20 cellular contexts compared by ENCODE assay signal in genomic region chr7:79653136-79653631, GRCh38.
"Had no signal": no experiment of that assay in that cellular context is flagged by ENCODE, and none has a peak within 500 bp of the region (broad histone marks: within the 10 kb centered on the region; RNA-seq: fewer than 3 reads in every experiment).

No MANE protein-coding gene starts in this region.

- H3K9me3 ChIP-seq: sigmoid colon, thoracic aorta, upper lobe of left lung had no signal

- H3K4me3 ChIP-seq: sigmoid colon, smooth muscle cell, thoracic aorta, upper lobe of left lung had no signal

- ATAC-seq: activated T-cell treated with anti-CD3 and anti-CD28 coated beads, Interleukin-2, amount 50 U/mL, for 4 hours; left cardiac atrium; natural killer cell treated with Interleukin-12 subunit alpha and Interleukin-12 subunit beta and Interleukin-15 and Interleukin-18, amount 100 ng/mL, for 72 hours had no signal

- H3K4me2 ChIP-seq: smooth muscle cell had no signal

- H3K36me3 Mint-ChIP-seq: activated naive CD8-positive, alpha-beta T cell treated with anti-CD3 and anti-CD28 coated beads, Interleukin-2, amount 10 ng/mL, durations not matched to agents 7 days and 5 days; memory B cell; natural killer cell treated with Interleukin-12 subunit alpha and Interleukin-12 subunit beta and Interleukin-15 and Interleukin-18, amount 100 ng/mL, for 72 hours had no signal

- H3K27me3 ChIP-seq: sigmoid colon, upper lobe of left lung had no signal

- H3K27ac Mint-ChIP-seq: activated naive CD4-positive, alpha-beta T cell treated with anti-CD3 and anti-CD28 coated beads for 36 hours; activated naive CD8-positive, alpha-beta T cell treated with anti-CD3 and anti-CD28 coated beads, Interleukin-2, amount 10 ng/mL, durations not matched to agents 7 days and 5 days; activated T-helper 2 cell treated with anti-CD3 and anti-CD28 coated beads, Interferon-gamma antibody, Interleukin-2, Interleukin-4, amounts not matched to agents 10 μg/mL and 5 μg/mL and 100 μg/mL, durations not matched to agents 14 hours and 24 hours and 36 hours; memory B cell; natural killer cell treated with Interleukin-12 subunit alpha and Interleukin-12 subunit beta and Interleukin-15 and Interleukin-18, amount 100 ng/mL, for 72 hours; progenitor cell of endocrine pancreas had no signal

- H3K27me3 Mint-ChIP-seq: activated naive CD8-positive, alpha-beta T cell treated with anti-CD3 and anti-CD28 coated beads, Interleukin-2, amount 10 ng/mL, durations not matched to agents 7 days and 5 days; memory B cell; natural killer cell treated with Interleukin-12 subunit alpha and Interleukin-12 subunit beta and Interleukin-15 and Interleukin-18, amount 100 ng/mL, for 72 hours; progenitor cell of endocrine pancreas had no signal

- DNase-seq: activated CD4-positive, alpha-beta T cell treated with anti-CD3 and anti-CD28 coated beads for 1 hour; activated CD4-positive, alpha-beta T cell treated with anti-CD3 and anti-CD28 coated beads, Interleukin-2, amount 50 U/mL, for 4 hours; activated CD8-positive, alpha-beta memory T cell treated with anti-CD3 and anti-CD28 coated beads, Interleukin-2, amount 50 U/mL, for 48 hours; activated naive CD4-positive, alpha-beta T cell treated with anti-CD3 and anti-CD28 coated beads for 36 hours; activated naive CD8-positive, alpha-beta T cell treated with anti-CD3 and anti-CD28 coated beads, Interleukin-2, amount 10 ng/mL, durations not matched to agents 7 days and 5 days; activated T-cell treated with anti-CD3 and anti-CD28 coated beads, Interleukin-2, amount 50 U/mL, for 4 hours; hippocampal formation; left cardiac atrium; retina; sigmoid colon; stimulated activated CD4-positive, alpha-beta T cell treated with anti-CD3 and anti-CD28 coated beads, Interleukin-4, amount 100 ng/mL, for 1 hour; stimulated activated naive CD4-positive, alpha-beta T cell treated with Interleukin-2 at 50 U/mL for 16 hours; T-helper 1 cell; upper lobe of left lung had no signal

- H3K27ac ChIP-seq: sigmoid colon, thoracic aorta, upper lobe of left lung had no signal

- H3K4me1 ChIP-seq: sigmoid colon, upper lobe of left lung had no signal

- H3K36me3 ChIP-seq: sigmoid colon, thoracic aorta, upper lobe of left lung had no signal

- H3K4me1 Mint-ChIP-seq: activated naive CD8-positive, alpha-beta T cell treated with anti-CD3 and anti-CD28 coated beads, Interleukin-2, amount 10 ng/mL, durations not matched to agents 7 days and 5 days; memory B cell had no signal

- H3K9me3 Mint-ChIP-seq: activated naive CD4-positive, alpha-beta T cell treated with anti-CD3 and anti-CD28 coated beads for 36 hours; activated naive CD8-positive, alpha-beta T cell treated with anti-CD3 and anti-CD28 coated beads, Interleukin-2, amount 10 ng/mL, durations not matched to agents 7 days and 5 days; activated T-helper 2 cell treated with anti-CD3 and anti-CD28 coated beads, Interferon-gamma antibody, Interleukin-2, Interleukin-4, amounts not matched to agents 10 μg/mL and 5 μg/mL and 100 μg/mL, durations not matched to agents 14 hours and 24 hours and 36 hours; memory B cell had no signal

- H3K4me3 Mint-ChIP-seq: activated naive CD4-positive, alpha-beta T cell treated with anti-CD3 and anti-CD28 coated beads for 36 hours; activated naive CD8-positive, alpha-beta T cell treated with anti-CD3 and anti-CD28 coated beads, Interleukin-2, amount 10 ng/mL, durations not matched to agents 7 days and 5 days; activated T-cell treated with anti-CD3 and anti-CD28 coated beads, Interleukin-2, amount 50 U/mL, for 4 hours; memory B cell; natural killer cell treated with Interleukin-12 subunit alpha and Interleukin-12 subunit beta and Interleukin-15 and Interleukin-18, amount 100 ng/mL, for 72 hours had no signal
